Comparison of ENCODE assay signal across 1 cellular context in genomic region chr10:100654835-100655759, GRCh38.
A peak's percentile ranks its signal among the peaks of the same experiment; 100 is the strongest.
TF ChIP-seq lines count a peak whose summit lies in the region.

No MANE protein-coding gene starts in this region.

TF ChIP-seq in HEK293, 187 proteins besides CTCF, POLR2A, EP300 and RAD21 (continued from another document and continues in another):
- TF ChIP-seq PBX3 (CRISPR knock-in tag; IDR thresholded peaks at IDR 0.05) (no peak), ZNF121 (tag by site-specific recombination; IDR thresholded peaks at IDR 0.05) (no peak), HOXD13 (CRISPR knock-in tag; IDR thresholded peaks at IDR 0.05; ENCODE audit: borderline replicate concordance) (no peak), BCL11B (tag by site-specific recombination; IDR thresholded peaks at IDR 0.05; ENCODE audit: low read depth) (no peak), SP7 (tag by site-specific recombination; IDR thresholded peaks at IDR 0.05) (no peak), ZNF555 (tag by site-specific recombination; conservative IDR thresholded peaks at IDR 0.05) (no peak), ZNF148 (tag by site-specific recombination; IDR thresholded peaks at IDR 0.05; ENCODE audit: borderline replicate concordance) (no peak), ZNF157 (tag by site-specific recombination; IDR thresholded peaks at IDR 0.05) (no peak), ZNF580 (tag by site-specific recombination; IDR thresholded peaks at IDR 0.05) (peak; percentile 46; the same call in 1 of the 2 replicates), PRDM4 (tag by site-specific recombination; IDR thresholded peaks at IDR 0.05) (peak; percentile 53), SALL2 (tag by site-specific recombination; IDR thresholded peaks at IDR 0.05; ENCODE audit: borderline replicate concordance) (no peak), SP2 (tag by site-specific recombination; IDR thresholded peaks at IDR 0.05) (peak; percentile 88), OSR2 (tag by site-specific recombination; IDR thresholded peaks at IDR 0.05) (no peak; the same call in 1 of the 2 replicates), ZNF398 (tag by site-specific recombination; IDR thresholded peaks at IDR 0.05) (peak; percentile 94), ZNF600 (tag by site-specific recombination; IDR thresholded peaks at IDR 0.05) (peak; percentile 94), ZBTB26 (tag by site-specific recombination; optimal IDR thresholded peaks at IDR 0.05) (peak; percentile 67), YY1 (tag by site-specific recombination; IDR thresholded peaks at IDR 0.05) (0 out of 2 replicates have a peak, but pooled peaks have one; percentile 12), TSHZ1 (tag by site-specific recombination; IDR thresholded peaks at IDR 0.05; ENCODE audit: borderline replicate concordance) (peak; percentile 41), ZNF768 (tag by site-specific recombination; IDR thresholded peaks at IDR 0.05) (no peak), ZNF558 (tag by site-specific recombination; IDR thresholded peaks at IDR 0.05) (no peak), ZNF701 (tag by site-specific recombination; IDR thresholded peaks at IDR 0.05) (peak; percentile 59; the same call in 1 of the 2 replicates), ZNF366 (tag by site-specific recombination; conservative IDR thresholded peaks at IDR 0.05) (no peak), ZNF704 (tag by site-specific recombination; IDR thresholded peaks at IDR 0.05) (no peak), ZBTB21 (tag by site-specific recombination; IDR thresholded peaks at IDR 0.05) (no peak), ZNF354C (tag by site-specific recombination; IDR thresholded peaks at IDR 0.05; ENCODE audit: borderline replicate concordance, low read depth) (no peak), ZNF670 (tag by site-specific recombination; IDR thresholded peaks at IDR 0.05; ENCODE audit: low read depth) (no peak), ZNF362 (tag by site-specific recombination; IDR thresholded peaks at IDR 0.05) (no peak; the same call in 1 of the 2 replicates), ZNF518A (tag by site-specific recombination; conservative IDR thresholded peaks at IDR 0.05; ENCODE audit: low read depth) (0 out of 2 replicates have a peak, but pooled peaks have one; percentile 28), ZNF660 (tag by site-specific recombination; IDR thresholded peaks at IDR 0.05) (peak; percentile 71; the same call in 1 of the 2 replicates), ZSCAN5A (tag by site-specific recombination; IDR thresholded peaks at IDR 0.05) (no peak; the same call in 1 of the 2 replicates), ZNF138 (tag by site-specific recombination; IDR thresholded peaks at IDR 0.05; ENCODE audit: borderline replicate concordance) (no peak), KLF16 (tag by site-specific recombination; IDR thresholded peaks at IDR 0.05) (peak; percentile 66; the same call in 1 of the 2 replicates), ZNF621 (tag by site-specific recombination; IDR thresholded peaks at IDR 0.05) (no peak)
